In the genomic region with DNA sequence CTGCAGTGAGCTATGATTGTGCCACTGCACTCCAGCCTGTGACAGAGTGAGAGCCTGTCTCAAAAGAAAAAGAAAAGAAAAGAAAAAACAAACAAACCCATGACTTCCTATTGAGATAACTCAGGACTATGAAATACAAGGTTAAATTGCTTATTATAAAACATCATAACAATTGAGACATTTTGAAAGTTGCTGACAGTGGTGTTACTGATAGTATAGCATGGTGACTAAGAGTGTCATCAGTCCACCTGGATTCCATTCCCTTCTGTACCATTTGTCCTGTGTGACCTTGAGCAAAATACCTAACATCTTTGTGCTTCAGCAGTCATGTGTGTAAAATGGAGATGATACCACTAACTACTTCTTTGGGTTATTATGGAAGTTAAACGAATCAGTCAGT, we compare ENCODE assay signal across 1 cellular context.
A peak's percentile ranks its signal among the peaks of the same experiment; 100 is the strongest.
TF ChIP-seq lines count a peak whose summit lies in the region.

No MANE protein-coding gene starts in this region.

TF ChIP-seq in HepG2, 621 proteins besides CTCF, POLR2A, EP300 and RAD21:
- TF ChIP-seq ZNF354B (CRISPR knock-in tag; IDR thresholded peaks at IDR 0.05) = no peak
- no peak for TF ChIP-seq CREB1 (IDR thresholded peaks at IDR 0.05)
- TF ChIP-seq CREB1 (CRISPR knock-in tag; IDR thresholded peaks at IDR 0.05) = no peak
- TF ChIP-seq, protein P1, sequence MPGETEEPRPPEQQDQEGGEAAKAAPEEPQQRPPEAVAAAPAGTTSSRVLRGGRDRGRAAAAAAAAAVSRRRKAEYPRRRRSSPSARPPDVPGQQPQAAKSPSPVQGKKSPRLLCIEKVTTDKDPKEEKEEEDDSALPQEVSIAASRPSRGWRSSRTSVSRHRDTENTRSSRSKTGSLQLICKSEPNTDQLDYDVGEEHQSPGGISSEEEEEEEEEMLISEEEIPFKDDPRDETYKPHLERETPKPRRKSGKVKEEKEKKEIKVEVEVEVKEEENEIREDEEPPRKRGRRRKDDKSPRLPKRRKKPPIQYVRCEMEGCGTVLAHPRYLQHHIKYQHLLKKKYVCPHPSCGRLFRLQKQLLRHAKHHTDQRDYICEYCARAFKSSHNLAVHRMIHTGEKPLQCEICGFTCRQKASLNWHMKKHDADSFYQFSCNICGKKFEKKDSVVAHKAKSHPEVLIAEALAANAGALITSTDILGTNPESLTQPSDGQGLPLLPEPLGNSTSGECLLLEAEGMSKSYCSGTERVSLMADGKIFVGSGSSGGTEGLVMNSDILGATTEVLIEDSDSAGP (CRISPR knock-in tag; IDR thresholded peaks at IDR 0.05; ENCODE audit: borderline replicate concordance) = no peak
- TF ChIP-seq GZF1 (CRISPR knock-in tag; IDR thresholded peaks at IDR 0.05) = no peak
- TF ChIP-seq ZNF644 (CRISPR knock-in tag; IDR thresholded peaks at IDR 0.05; ENCODE audit: low read depth) = 0 out of 2 replicates have a peak, but pooled peaks have one; percentile 26
- no peak for TF ChIP-seq SMAD9 (CRISPR knock-in tag; IDR thresholded peaks at IDR 0.05)
- TF ChIP-seq GABPA (IDR thresholded peaks at IDR 0.05; ENCODE audit: low read depth, low read length) = no peak
- TF ChIP-seq GABPA (CRISPR knock-in tag; IDR thresholded peaks at IDR 0.05; ENCODE audit: low read depth) = no peak
- TF ChIP-seq FOXK1 (CRISPR knock-in tag; IDR thresholded peaks at IDR 0.05; ENCODE audit: borderline replicate concordance, low read depth) = no peak
- TF ChIP-seq LCORL (IDR thresholded peaks at IDR 0.05) = no peak
- no peak for TF ChIP-seq LCORL (CRISPR knock-in tag; IDR thresholded peaks at IDR 0.05)
- peak; percentile 66 for TF ChIP-seq MAFF (IDR thresholded peaks at IDR 0.05; ENCODE audit: low read depth, low read length)
- no peak for TF ChIP-seq MLLT10 (CRISPR knock-in tag; IDR thresholded peaks at IDR 0.05)
- no peak for TF ChIP-seq ZC3H4 (CRISPR knock-in tag; IDR thresholded peaks at IDR 0.05; ENCODE audit: borderline replicate concordance)
- no peak for TF ChIP-seq FOXO1 (CRISPR knock-in tag; IDR thresholded peaks at IDR 0.05)
- TF ChIP-seq MAFK (conservative IDR thresholded peaks at IDR 0.05 in 1 of 2, IDR thresholded peaks at IDR 0.05 in 1 of 2; ENCODE audit: low read length in 2 of 2) = peak; percentile 60 to 74
- TF ChIP-seq PAWR (CRISPR knock-in tag; IDR thresholded peaks at IDR 0.05; ENCODE audit: borderline replicate concordance) = no peak
- no peak for TF ChIP-seq EED (CRISPR knock-in tag; IDR thresholded peaks at IDR 0.05)
- TF ChIP-seq ZFYVE20 (CRISPR knock-in tag; IDR thresholded peaks at IDR 0.05; ENCODE audit: borderline replicate concordance, low read depth) = no peak
- no peak for TF ChIP-seq GATAD1 (CRISPR knock-in tag; IDR thresholded peaks at IDR 0.05)
- TF ChIP-seq, protein P2, sequence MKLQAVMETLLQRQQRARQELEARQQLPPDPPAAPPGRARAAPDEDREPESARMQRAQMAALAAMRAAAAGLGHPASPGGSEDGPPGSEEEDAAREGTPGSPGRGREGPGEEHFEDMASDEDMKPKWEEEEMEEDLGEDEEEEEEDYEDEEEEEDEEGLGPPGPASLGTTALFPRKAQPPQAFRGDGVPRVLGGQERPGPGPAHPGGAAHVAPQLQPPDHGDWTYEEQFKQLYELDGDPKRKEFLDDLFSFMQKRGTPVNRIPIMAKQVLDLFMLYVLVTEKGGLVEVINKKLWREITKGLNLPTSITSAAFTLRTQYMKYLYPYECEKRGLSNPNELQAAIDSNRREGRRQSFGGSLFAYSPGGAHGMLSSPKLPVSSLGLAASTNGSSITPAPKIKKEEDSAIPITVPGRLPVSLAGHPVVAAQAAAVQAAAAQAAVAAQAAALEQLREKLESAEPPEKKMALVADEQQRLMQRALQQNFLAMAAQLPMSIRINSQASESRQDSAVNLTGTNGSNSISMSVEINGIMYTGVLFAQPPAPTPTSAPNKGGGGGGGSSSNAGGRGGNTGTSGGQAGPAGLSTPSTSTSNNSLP (IDR thresholded peaks at IDR 0.05; ENCODE audit: low read depth, low read length) = no peak
- TF ChIP-seq, protein P3, sequence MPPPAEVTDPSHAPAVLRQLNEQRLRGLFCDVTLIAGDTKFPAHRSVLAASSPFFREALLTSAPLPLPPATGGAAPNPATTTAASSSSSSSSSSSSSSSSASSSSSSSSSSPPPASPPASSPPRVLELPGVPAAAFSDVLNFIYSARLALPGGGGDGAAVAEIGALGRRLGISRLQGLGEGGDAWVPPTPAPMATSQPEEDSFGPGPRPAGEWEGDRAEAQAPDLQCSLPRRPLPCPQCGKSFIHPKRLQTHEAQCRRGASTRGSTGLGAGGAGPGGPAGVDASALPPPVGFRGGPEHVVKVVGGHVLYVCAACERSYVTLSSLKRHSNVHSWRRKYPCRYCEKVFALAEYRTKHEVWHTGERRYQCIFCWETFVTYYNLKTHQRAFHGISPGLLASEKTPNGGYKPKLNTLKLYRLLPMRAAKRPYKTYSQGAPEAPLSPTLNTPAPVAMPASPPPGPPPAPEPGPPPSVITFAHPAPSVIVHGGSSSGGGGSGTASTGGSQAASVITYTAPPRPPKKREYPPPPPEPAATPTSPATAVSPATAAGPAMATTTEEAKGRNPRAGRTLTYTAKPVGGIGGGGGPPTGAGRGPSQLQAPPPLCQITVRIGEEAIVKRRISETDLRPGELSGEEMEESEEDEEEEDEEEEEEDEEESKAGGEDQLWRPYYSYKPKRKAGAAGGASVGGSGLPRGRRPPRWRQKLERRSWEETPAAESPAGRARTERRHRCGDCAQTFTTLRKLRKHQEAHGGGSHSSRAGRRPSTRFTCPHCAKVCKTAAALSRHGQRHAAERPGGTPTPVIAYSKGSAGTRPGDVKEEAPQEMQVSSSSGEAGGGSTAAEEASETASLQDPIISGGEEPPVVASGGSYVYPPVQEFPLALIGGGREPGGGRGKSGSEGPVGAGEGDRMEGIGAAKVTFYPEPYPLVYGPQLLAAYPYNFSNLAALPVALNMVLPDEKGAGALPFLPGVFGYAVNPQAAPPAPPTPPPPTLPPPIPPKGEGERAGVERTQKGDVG (CRISPR knock-in tag; IDR thresholded peaks at IDR 0.05; ENCODE audit: borderline replicate concordance) = no peak
- no peak for TF ChIP-seq ZFP36L2 (CRISPR knock-in tag; IDR thresholded peaks at IDR 0.05)
- TF ChIP-seq TAF1 (CRISPR knock-in tag; IDR thresholded peaks at IDR 0.05) = no peak
- no peak for TF ChIP-seq CHD4 (IDR thresholded peaks at IDR 0.05; ENCODE audit: borderline replicate concordance, low read length)
